In the genomic region with DNA sequence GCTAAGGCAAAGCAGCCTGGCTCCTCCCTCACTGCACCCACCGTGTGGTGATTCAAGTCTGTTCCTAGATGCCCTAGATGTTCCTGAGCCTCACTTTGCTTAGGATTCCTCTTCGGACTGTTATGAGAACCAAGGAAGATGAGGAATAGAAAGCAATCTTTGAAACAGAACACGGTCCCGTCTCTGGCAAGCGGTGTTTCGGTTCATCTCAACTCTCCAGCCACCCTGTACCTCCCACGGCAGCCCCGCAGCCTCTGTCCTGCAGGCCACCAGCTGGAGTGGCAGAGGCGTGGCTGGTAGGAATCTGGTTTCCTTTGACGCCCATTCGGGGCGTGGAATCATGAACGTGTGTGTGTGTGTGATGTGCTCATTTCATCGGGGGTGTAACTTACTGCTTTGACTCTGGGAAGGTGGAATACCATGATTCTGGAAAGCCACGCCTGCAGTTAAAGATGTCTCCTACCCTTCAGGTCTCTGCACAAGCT, we compare ENCODE assay signal across 21 cellular contexts. TPM values are rescaled to one million over a fixed set of nuclear protein-coding genes. Genes with fewer than 3 reads are reported as not detected.
A peak's percentile ranks its signal among the peaks of the same experiment; 100 is the strongest.
DNase-seq lines count a peak whose midpoint lies in the region; ATAC-seq and TF ChIP-seq lines count a peak whose summit lies in the region.
"Had no signal": no experiment of that assay in that cellular context is flagged by ENCODE, and none has a peak within 500 bp of the region (broad histone marks: within the 10 kb centered on the region; RNA-seq: fewer than 3 reads in every experiment).

No MANE protein-coding gene starts in this region.

- H3K4me2 ChIP-seq in PC-9: peak overlapping the region; percentile 62
- no peak overlapping the region for H3K4me2 ChIP-seq in neural progenitor cell

- H4K20me1 ChIP-seq in PC-9 (ENCODE audit: insufficient read depth) (no peaks in the 10 kb centered on the region), neural progenitor cell (ENCODE audit: low read depth) (peaks cover 13% of the 10 kb centered on the region)

- no peak overlapping the region for H3K9ac ChIP-seq in neural progenitor cell

- intact Hi-C loops in PC-9 (cut with micrococcal nuclease; ENCODE audit: unreplicated experiment) (no loop called here), thyroid gland (cut with DNase I) (no loop called here)

- H3K27me3 Mint-ChIP-seq in neural progenitor cell (ENCODE audit: insufficient read depth, low read depth): peaks cover 4% of the 10 kb centered on the region

- H3K9me3 ChIP-seq in PC-9 (ENCODE audit: insufficient read depth, low read depth) (no peaks in the 10 kb centered on the region), neural progenitor cell (ENCODE audit: low read depth) (no peaks in the 10 kb centered on the region), thyroid gland (no peaks in the 10 kb centered on the region)

- H3K36me3 ChIP-seq in PC-9 (ENCODE audit: low read depth) (no peaks in the 10 kb centered on the region), neural progenitor cell (no peaks in the 10 kb centered on the region), thyroid gland (no peaks in the 10 kb centered on the region)

- H3K4me3 ChIP-seq in PC-9: peak overlapping the region; percentile 25; the same call in 1 of the 2 replicates
- H3K4me3 ChIP-seq in neural progenitor cell: no peak overlapping the region
- H3K4me3 ChIP-seq in thyroid gland (replicated peaks in 1 of 3): no peak overlapping the region

- DNase-seq in DMS53 (lab: John Stamatoyannopoulos, UW) (peak; percentile 63), DMS53 treated with DMSO at 0.1 percent for 48 hours (lab: John Stamatoyannopoulos, UW; ENCODE audit: unreplicated experiment) (no peak), PC-9 (no peak), neural progenitor cell (ENCODE audit: low spot score) (no peak), thyroid gland (peak in 1 of 2 donors; percentile 67), medulla oblongata (ENCODE audit: extremely low spot score) (no peak)
- DNase-seq: DMS153, HFFc6, IMR-90, Karpas-422, MM.1S, NCI-H1092 treated with DMSO at 0.1 percent for 48 hours, NCI-H2107, NCI-H2227 treated with DMSO at 0.1 percent for 48 hours, NCI-H510A treated with DMSO at 0.1 percent for 48 hours, SIG-M5 had no signal

- H2AFZ ChIP-seq in PC-9 (peak overlapping the region; percentile 64; the same call in 1 of the 2 replicates), neural progenitor cell (replicated peaks) (no peak overlapping the region)

- CTCF ChIA-PET in PC-9 (lab: Charles Lee): no interaction called here

- ATAC-seq in GM21786 (IDR thresholded peaks at IDR 0.05; ENCODE audit: unreplicated experiment): no peak
- no peak for ATAC-seq in GM18861 (IDR thresholded peaks at IDR 0.05; ENCODE audit: unreplicated experiment)

- BruUV-seq in PC-9 (replicated peaks; lab: Mats Ljungman, UMichigan): no TSS peak

- TF ChIP-seq CTCF in PC-9 (conservative IDR thresholded peaks at IDR 0.05): no peak
- no peak for TF ChIP-seq CTCF in neural progenitor cell (IDR thresholded peaks at IDR 0.05)
- no peak for TF ChIP-seq CTCF in thyroid gland (IDR thresholded peaks at IDR 0.05)

- H3K4me3 Mint-ChIP-seq in neural progenitor cell: no peak overlapping the region
- H3K4me3 Mint-ChIP-seq: CD14-positive monocyte, HFFc6 had no signal

- H3K36me3 Mint-ChIP-seq in neural progenitor cell: peaks cover 16% of the 10 kb centered on the region
- H3K36me3 Mint-ChIP-seq: CD14-positive monocyte had no signal

- TF ChIP-seq POLR2A in thyroid gland (IDR thresholded peaks at IDR 0.05): peak in 1 of 2 donors; percentile 46

- POLR2A ChIA-PET in PC-9 (lab: Charles Lee; ENCODE audit: unreplicated experiment): no interaction called here

- H3K79me2 ChIP-seq in PC-9 (ENCODE audit: low read depth) (no peaks in the 10 kb centered on the region), neural progenitor cell (ENCODE audit: low read depth) (peaks cover 9% of the 10 kb centered on the region)

- peaks cover 26% of the 10 kb centered on the region for H3K27me3 ChIP-seq in PC-9 (ENCODE audit: insufficient read depth, low read depth)
- no peaks in the 10 kb centered on the region for H3K27me3 ChIP-seq in neural progenitor cell
- H3K27me3 ChIP-seq in thyroid gland: no peaks in the 10 kb centered on the region

- H3K27ac ChIP-seq in PC-9: no peak overlapping the region
- H3K27ac ChIP-seq in neural progenitor cell: no peak overlapping the region
- H3K27ac ChIP-seq in thyroid gland: peak overlapping the region; percentile 21 to 56 (median 43)
- H3K27ac ChIP-seq: 22Rv1, RWPE1 had no signal

- H3K9me2 ChIP-seq in PC-9 (ENCODE audit: insufficient read depth): no peaks in the 10 kb centered on the region

- H3K27ac Mint-ChIP-seq in neural progenitor cell: peak overlapping the region; percentile 65
- H3K27ac Mint-ChIP-seq: HFFc6 had no signal

- H3F3A ChIP-seq in PC-9 (ENCODE audit: insufficient read depth, low read depth) (no peaks in the 10 kb centered on the region), neural progenitor cell (ENCODE audit: low read depth) (peaks cover 8% of the 10 kb centered on the region)

- no peaks in the 10 kb centered on the region for H3K9me3 Mint-ChIP-seq in neural progenitor cell

- no peaks in the 10 kb centered on the region for H3K4me1 ChIP-seq in PC-9 (replicated peaks; ENCODE audit: insufficient read depth)
- peaks cover 24% of the 10 kb centered on the region for H3K4me1 ChIP-seq in neural progenitor cell
- H3K4me1 ChIP-seq in thyroid gland: peaks cover 12 to 20% of the 10 kb centered on the region in 2 donors

- WGBS in thyroid gland, 2 donors: 69 to 91% methylated on average over 13 to 15 of the region's 15 CpGs

- peaks cover 32% of the 10 kb centered on the region for H3K4me1 Mint-ChIP-seq in neural progenitor cell
- H3K4me1 Mint-ChIP-seq: CD14-positive monocyte had no signal

RNA-seq across cellular contexts. Expression of gene PDE10A, which starts 21.3 kb away (rescaled TPM):
- not detected in 2 replicates for total RNA-seq in PC-9 (2021)
- total RNA-seq in neural progenitor cell (ENCODE audit: low replicate concordance): 11.9 and 17.3 TPM in 2 replicates
- total RNA-seq in thyroid gland: 10 to 100 TPM; 17.1 to 25.9 (median 20.7) TPM

Comparison
In these comparisons a context has a peak if more than half of its experiments do, and no peak if none do; other contexts are left out.
1. H3K27ac ChIP-seq: peak in thyroid gland (3 of 3); none in PC-9 (single experiment) and neural progenitor cell (single experiment).
2. RNA of gene PDE10A, which starts 21.3 kb away (total RNA-seq): 17.1 to 25.9 TPM in thyroid gland and 11.9 to 17.3 TPM in neural progenitor cell; not detected in PC-9; every median in the first group is over 10 times any median in the second.